18 cellular contexts compared by ENCODE assay signal in the genomic region with DNA sequence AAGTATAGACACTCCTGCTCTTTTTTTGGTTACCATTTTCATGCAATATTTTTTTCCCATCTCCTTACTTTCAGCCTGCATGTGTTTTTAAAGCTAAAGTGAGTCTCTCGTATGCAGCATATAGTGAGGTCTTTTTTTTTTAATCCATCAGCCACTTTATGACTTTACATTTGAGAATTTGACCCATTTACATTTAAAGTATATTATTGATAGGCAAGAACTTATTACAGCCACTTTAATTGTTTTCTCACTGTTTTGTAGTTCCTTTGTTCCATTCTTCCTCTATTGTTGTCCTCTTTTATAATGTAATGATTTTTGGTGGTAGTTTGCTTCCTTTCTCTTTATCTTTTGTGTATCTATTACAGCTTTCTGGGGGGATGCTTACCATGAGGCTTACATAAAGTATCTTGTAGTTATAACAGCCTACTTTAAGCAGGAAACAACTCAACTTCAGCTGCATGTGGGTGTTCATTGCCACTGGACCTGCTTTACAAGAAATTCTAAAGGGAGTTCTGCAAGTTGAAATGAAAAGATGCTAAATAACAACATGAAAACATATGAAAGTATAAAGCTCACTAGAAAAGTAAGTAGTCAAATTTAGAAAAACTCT.
A peak's percentile ranks its signal among the peaks of the same experiment; 100 is the strongest.
DNase-seq lines count a peak whose midpoint lies in the region; ATAC-seq, FAIRE-seq and TF ChIP-seq lines count a peak whose summit lies in the region.
"Had no signal": no experiment of that assay in that cellular context is flagged by ENCODE, and none has a peak within 500 bp of the region (broad histone marks: within the 10 kb centered on the region; RNA-seq: fewer than 3 reads in every experiment).

No MANE protein-coding gene starts in this region.

- TF ChIP-seq RAD21 in GM12878 (IDR thresholded peaks at IDR 0.05; ENCODE audit: insufficient read depth, low read depth, low read length), result no peak

- RAD21 ChIA-PET in GM12878 (lab: Charles Lee; ENCODE audit: unreplicated experiment), result interaction anchor here (0.6 to 19.0 kb wide), 41 partner anchors 8 to 836 kb away, joined by 3 to 774 read pairs (median 6); partner anchors contain the start of gene TNFAIP3

- no peak overlapping the region for H3K4me3 ChIP-seq in GM12878
- H3K4me3 ChIP-seq: SK-N-MC had no signal

- peak overlapping the region; percentile 42; the same call in 1 of the 2 replicates for H2AFZ ChIP-seq in GM12878 (ENCODE audit: control insufficient read depth, low read depth, low read length)

- FAIRE-seq in GM19239 (lab: Jason Lieb, UNC), result peak; percentile 87
- FAIRE-seq in GM12878 (lab: Jason Lieb, UNC), result no peak
- FAIRE-seq: D721Med had no signal

- POLR2A ChIA-PET in activated CD4-positive, alpha-beta memory T cell treated with anti-CD3 and anti-CD28 coated beads for 36 hours (lab: Charles Lee), result interaction anchor here (0.8 to 3.5 kb wide), 7 partner anchors 11 to 72 kb away, joined by 3 to 33 read pairs (median 10); partner anchors contain the start of gene TNFAIP3
- POLR2A ChIA-PET in GM12878 (lab: Charles Lee), result interaction anchor here (0.6 to 5.1 kb wide), 19 partner anchors 8 to 240 kb away, joined by 3 to 41 read pairs (median 5); partner anchors contain the start of gene TNFAIP3

- H3K4me3 Mint-ChIP-seq in activated T-cell treated with anti-CD3 and anti-CD28 coated beads, Interleukin-2, amount 50 U/mL, for 72 hours, result peak overlapping the region in 1 of 2 donors; percentile 40
- no peak overlapping the region for H3K4me3 Mint-ChIP-seq in activated CD4-positive, alpha-beta memory T cell treated with anti-CD3 and anti-CD28 coated beads for 36 hours
- H3K4me3 Mint-ChIP-seq: CD8-positive, alpha-beta memory T cell had no signal

- H3K27me3 ChIP-seq in GM12878 (replicated peaks in 1 of 2; ENCODE audit: control insufficient read depth in 2 of 2, insufficient read depth in 2 of 2, low read length in 1 of 2), result no peaks in the 10 kb centered on the region

- no peak for TF ChIP-seq POLR2A in GM12878 (IDR thresholded peaks at IDR 0.05; ENCODE audit: low read depth, low read length)

- ATAC-seq in activated T-cell treated with anti-CD3 and anti-CD28 coated beads, Interleukin-2, amount 50 U/mL, for 72 hours (replicated peaks in 1 of 2), result no peak
- ATAC-seq in GM12878, result no peak

- H3K9ac ChIP-seq in GM12878 (ENCODE audit: control insufficient read depth, insufficient read depth, low read length), result no peak overlapping the region

- TF ChIP-seq EP300 in GM12878 (IDR thresholded peaks at IDR 0.05; ENCODE audit: borderline replicate concordance in 1 of 2, control insufficient read depth in 1 of 2, low read depth in 2 of 2, low read length in 2 of 2), result no peak

- WGBS in GM12878 (ENCODE audit: insufficient coverage, insufficient replicate concordance, low lambda C conversion rate, missing lambda C conversion rate), result 100% methylated on average over 1 of the region's 1 CpG

- H3K4me1 ChIP-seq in GM12878 (ENCODE audit: control insufficient read depth, insufficient read depth, low read length), result peaks cover 35% of the 10 kb centered on the region

- peak overlapping the region; percentile 82 for H3K27ac ChIP-seq in GM12878 (ENCODE audit: control insufficient read depth, insufficient read depth)
- H3K27ac ChIP-seq: SK-N-MC had no signal

- peak overlapping the region; percentile 26; the same call in 1 of the 2 replicates for H3K4me2 ChIP-seq in GM12878 (ENCODE audit: control insufficient read depth, insufficient read depth)

- CTCF ChIA-PET in activated CD4-positive, alpha-beta memory T cell treated with anti-CD3 and anti-CD28 coated beads for 36 hours (lab: Charles Lee), result interaction anchor here (1.1 to 13.8 kb wide), 10 partner anchors 11 to 234 kb away, joined by 3 to 270 read pairs (median 8); partner anchors contain the start of gene TNFAIP3
- CTCF ChIA-PET in GM12878 (lab: Yijun Ruan, JAX), result interaction anchor here (0.7 to 16.7 kb wide), 34 partner anchors 9 to 669 kb away, joined by 3 to 712 read pairs (median 5); partner anchors contain the start of gene TNFAIP3

- DNase-seq in activated T-cell treated with anti-CD3 and anti-CD28 coated beads, Interleukin-2, amount 50 U/mL, for 72 hours, result no peak
- DNase-seq in activated T-cell treated with anti-CD3 and anti-CD28 coated beads, Interleukin-2, amount 50 U/mL, for 1 hour, result no peak
- DNase-seq in GM19239 (ENCODE audit: insufficient read length, low spot score) (no peak), GM12878 (ENCODE audit: low read depth, low spot score) (no peak), ureter (ENCODE audit: low spot score) (no peak), NCI-H524 (lab: John Stamatoyannopoulos, UW) (no peak)
- DNase-seq in activated CD4-positive, alpha-beta memory T cell treated with anti-CD3 and anti-CD28 coated beads for 36 hours, result no peak
- no peak for DNase-seq in activated CD4-positive, CD25-positive, alpha-beta regulatory T cell treated with anti-CD3 and anti-CD28 coated beads, Interleukin-2, amount 50 U/mL, for 72 hours
- DNase-seq: C1 segment of cervical spinal cord; CD8-positive, alpha-beta memory T cell; H7; NCI-H1105; NCI-H1694; NCI-H510A; NCI-H774; SHP77 had no signal

- SMC1A ChIA-PET in GM12878 (lab: Charles Lee; ENCODE audit: uncharacterized antibody, unreplicated experiment), result interaction anchor here (0.6 to 34.9 kb wide), 35 partner anchors 9 to 840 kb away, joined by 3 to 1237 read pairs (median 6); partner anchors contain the start of gene TNFAIP3

- no peaks in the 10 kb centered on the region for H3K36me3 ChIP-seq in GM12878 (ENCODE audit: control insufficient read depth in 2 of 2, insufficient read depth in 2 of 2, low read length in 1 of 2)

- peaks cover 13% of the 10 kb centered on the region for H3K9me3 ChIP-seq in GM12878 (replicated peaks; ENCODE audit: control insufficient read depth, insufficient read depth, low read length)

- H3K27me3 Mint-ChIP-seq in activated T-cell treated with anti-CD3 and anti-CD28 coated beads, Interleukin-2, amount 50 U/mL, for 72 hours (ENCODE audit: low read depth), result no peaks in the 10 kb centered on the region
- H3K27me3 Mint-ChIP-seq in activated CD4-positive, alpha-beta memory T cell treated with anti-CD3 and anti-CD28 coated beads for 36 hours, result no peaks in the 10 kb centered on the region

- no TSS peak for BruUV-seq in GM12878 (replicated peaks; lab: Mats Ljungman, UMichigan)

- in situ Hi-C loops in GM12878 (cut with MboI), result no loop called here

- H3K4me1 Mint-ChIP-seq in activated T-cell treated with anti-CD3 and anti-CD28 coated beads, Interleukin-2, amount 50 U/mL, for 72 hours (ENCODE audit: low read depth), result peaks cover 63% of the 10 kb centered on the region
- peaks cover 32% of the 10 kb centered on the region for H3K4me1 Mint-ChIP-seq in activated CD4-positive, alpha-beta memory T cell treated with anti-CD3 and anti-CD28 coated beads for 36 hours (ENCODE audit: low read depth)

- intact Hi-C loops in activated CD4-positive, alpha-beta memory T cell treated with anti-CD3 and anti-CD28 coated beads for 36 hours (cut with micrococcal nuclease), result no loop called here
- intact Hi-C loops in GM12878 (cut with micrococcal nuclease; ENCODE audit: unreplicated experiment), result no loop called here

- H3K9me3 Mint-ChIP-seq in activated T-cell treated with anti-CD3 and anti-CD28 coated beads, Interleukin-2, amount 50 U/mL, for 72 hours, result peaks cover 11 to 19% of the 10 kb centered on the region in 2 donors
- peaks cover 25% of the 10 kb centered on the region for H3K9me3 Mint-ChIP-seq in activated CD4-positive, alpha-beta memory T cell treated with anti-CD3 and anti-CD28 coated beads for 36 hours

- peaks cover 14 to 39% of the 10 kb centered on the region in 2 donors for H3K36me3 Mint-ChIP-seq in activated T-cell treated with anti-CD3 and anti-CD28 coated beads, Interleukin-2, amount 50 U/mL, for 72 hours (ENCODE audit: insufficient read depth in 2 of 2)
- peaks cover 14% of the 10 kb centered on the region for H3K36me3 Mint-ChIP-seq in activated CD4-positive, alpha-beta memory T cell treated with anti-CD3 and anti-CD28 coated beads for 36 hours

- H3K79me2 ChIP-seq in GM12878 (ENCODE audit: control insufficient read depth, insufficient read depth, low read length), result peaks cover 5% of the 10 kb centered on the region

- TF ChIP-seq CTCF in GM12878 (IDR thresholded peaks at IDR 0.05 in 2 of 3, conservative IDR thresholded peaks at IDR 0.05 in 1 of 3; ENCODE audit: control insufficient read depth in 2 of 3, extremely low read depth in 1 of 3, insufficient read depth in 1 of 3, low read depth in 3 of 3, low read length in 3 of 3), result no peak

- no peaks in the 10 kb centered on the region for H4K20me1 ChIP-seq in GM12878 (ENCODE audit: control insufficient read depth, insufficient read depth)

- peak overlapping the region; percentile 90 for H3K27ac Mint-ChIP-seq in activated T-cell treated with anti-CD3 and anti-CD28 coated beads, Interleukin-2, amount 50 U/mL, for 72 hours
- peak overlapping the region; percentile 71 for H3K27ac Mint-ChIP-seq in activated CD4-positive, alpha-beta memory T cell treated with anti-CD3 and anti-CD28 coated beads for 36 hours

TF ChIP-seq in GM12878, 131 proteins besides CTCF, POLR2A, EP300 and RAD21 (continues in another document):
- TF ChIP-seq ATF2 (IDR thresholded peaks at IDR 0.05; ENCODE audit: low read length) (no peak), CHD4 (IDR thresholded peaks at IDR 0.05) (no peak), ASH2L (IDR thresholded peaks at IDR 0.05; ENCODE audit: borderline replicate concordance, low read depth) (no peak)
